ENCODE assay signal across 1 cellular context in the genomic region with DNA sequence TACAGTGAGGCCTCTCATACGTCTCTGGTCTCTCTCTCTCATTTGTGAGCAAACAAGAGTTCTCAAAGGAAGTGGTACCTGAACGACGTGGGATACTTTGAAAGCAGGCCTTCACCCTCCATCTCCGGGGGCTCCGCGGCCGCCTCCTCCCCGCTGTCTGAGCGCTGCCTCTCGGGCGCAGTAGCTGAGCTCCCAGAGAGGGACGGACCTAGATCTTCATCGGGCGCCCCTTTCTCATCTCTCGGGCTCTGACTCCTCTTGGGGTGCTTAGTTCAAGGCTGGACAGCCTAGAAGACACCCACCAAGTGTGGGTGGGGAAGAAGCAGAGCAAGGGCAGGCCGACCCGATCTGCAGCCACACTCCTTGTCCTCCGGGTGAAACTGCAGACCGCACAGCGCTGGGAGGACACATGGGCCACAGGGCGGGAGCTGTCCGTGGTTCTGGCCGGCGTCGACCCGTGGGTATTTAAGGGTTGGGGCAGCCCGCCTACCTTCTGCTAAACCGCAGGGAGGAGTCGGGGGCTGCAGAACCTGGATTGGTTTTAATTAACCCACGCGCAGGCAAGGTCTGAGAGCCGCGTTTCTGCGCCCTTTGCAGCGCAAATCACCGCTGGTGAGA.
TF ChIP-seq lines count a peak whose summit lies in the region.

No MANE protein-coding gene starts in this region.

TF ChIP-seq in HepG2, 621 proteins besides CTCF, POLR2A, EP300 and RAD21 (continued from another document and continues in another):
- TF ChIP-seq, protein P1, sequence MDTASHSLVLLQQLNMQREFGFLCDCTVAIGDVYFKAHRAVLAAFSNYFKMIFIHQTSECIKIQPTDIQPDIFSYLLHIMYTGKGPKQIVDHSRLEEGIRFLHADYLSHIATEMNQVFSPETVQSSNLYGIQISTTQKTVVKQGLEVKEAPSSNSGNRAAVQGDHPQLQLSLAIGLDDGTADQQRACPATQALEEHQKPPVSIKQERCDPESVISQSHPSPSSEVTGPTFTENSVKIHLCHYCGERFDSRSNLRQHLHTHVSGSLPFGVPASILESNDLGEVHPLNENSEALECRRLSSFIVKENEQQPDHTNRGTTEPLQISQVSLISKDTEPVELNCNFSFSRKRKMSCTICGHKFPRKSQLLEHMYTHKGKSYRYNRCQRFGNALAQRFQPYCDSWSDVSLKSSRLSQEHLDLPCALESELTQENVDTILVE (CRISPR knock-in tag; IDR thresholded peaks at IDR 0.05), result peak; percentile 74; the same call in 1 of the 2 replicates
- TF ChIP-seq MAFF (IDR thresholded peaks at IDR 0.05; ENCODE audit: low read depth, low read length) (no peak), ZFP90 (CRISPR knock-in tag; IDR thresholded peaks at IDR 0.05; ENCODE audit: borderline replicate concordance) (0 out of 2 replicates have a peak, but pooled peaks have one; percentile 50), ZKSCAN1 (IDR thresholded peaks at IDR 0.05; ENCODE audit: low read length) (no peak), NFE2 (CRISPR knock-in tag; IDR thresholded peaks at IDR 0.05) (no peak), ZNF260 (CRISPR knock-in tag; IDR thresholded peaks at IDR 0.05; ENCODE audit: borderline replicate concordance, low read depth) (no peak), ZNF335 (CRISPR knock-in tag; IDR thresholded peaks at IDR 0.05) (0 out of 2 replicates have a peak, but pooled peaks have one; percentile 48), ZNF20 (CRISPR knock-in tag; IDR thresholded peaks at IDR 0.05) (no peak), ZNF205 (CRISPR knock-in tag; IDR thresholded peaks at IDR 0.05) (0 out of 2 replicates have a peak, but pooled peaks have one; percentile 53), KDM6A (CRISPR knock-in tag; IDR thresholded peaks at IDR 0.05; ENCODE audit: low read depth) (no peak), NONO (IDR thresholded peaks at IDR 0.05) (no peak), NONO (CRISPR knock-in tag; conservative IDR thresholded peaks at IDR 0.05) (no peak), ATF1 (CRISPR knock-in tag; IDR thresholded peaks at IDR 0.05) (no peak), ZKSCAN8 (CRISPR knock-in tag; IDR thresholded peaks at IDR 0.05; ENCODE audit: borderline replicate concordance) (no peak), IKZF1 (IDR thresholded peaks at IDR 0.05) (no peak), NFKB2 (CRISPR knock-in tag; IDR thresholded peaks at IDR 0.05; ENCODE audit: borderline replicate concordance) (peak; percentile 94), NR2C2 (CRISPR knock-in tag; IDR thresholded peaks at IDR 0.05; ENCODE audit: borderline replicate concordance) (no peak), ZNF354B (CRISPR knock-in tag; IDR thresholded peaks at IDR 0.05) (no peak), RFX1 (IDR thresholded peaks at IDR 0.05) (no peak), ZNF329 (CRISPR knock-in tag; IDR thresholded peaks at IDR 0.05; ENCODE audit: low read depth) (0 out of 2 replicates have a peak, but pooled peaks have one; percentile 54), ZNF790 (CRISPR knock-in tag; IDR thresholded peaks at IDR 0.05; ENCODE audit: borderline replicate concordance) (0 out of 2 replicates have a peak, but pooled peaks have one; percentile 46), XRCC5 (optimal IDR thresholded peaks at IDR 0.05; ENCODE audit: low read length) (peak; percentile 45), ZNF572 (CRISPR knock-in tag; IDR thresholded peaks at IDR 0.05) (no peak), RBM22 (optimal IDR thresholded peaks at IDR 0.05; ENCODE audit: low read length) (no peak), TOE1 (CRISPR knock-in tag; IDR thresholded peaks at IDR 0.05) (no peak), U2AF1 (optimal IDR thresholded peaks at IDR 0.05; ENCODE audit: low read depth, low read length) (no peak), MED8 (CRISPR knock-in tag; IDR thresholded peaks at IDR 0.05; ENCODE audit: insufficient replicate concordance) (no peak), KAT2B (IDR thresholded peaks at IDR 0.05; ENCODE audit: borderline replicate concordance, low read depth, low read length) (no peak), SATB2 (CRISPR knock-in tag; IDR thresholded peaks at IDR 0.05) (peak; percentile 79; the same call in 1 of the 2 replicates), ARNT (IDR thresholded peaks at IDR 0.05) (no peak), ZNF709 (CRISPR knock-in tag; IDR thresholded peaks at IDR 0.05) (peak; percentile 69; the same call in 1 of the 2 replicates), ZNF703 (CRISPR knock-in tag; IDR thresholded peaks at IDR 0.05; ENCODE audit: borderline replicate concordance) (no peak), ZFP37 (CRISPR knock-in tag; IDR thresholded peaks at IDR 0.05; ENCODE audit: borderline replicate concordance) (0 out of 2 replicates have a peak, but pooled peaks have one; percentile 66), SRSF1 (optimal IDR thresholded peaks at IDR 0.05; ENCODE audit: low read depth, low read length) (no peak), ZNF550 (CRISPR knock-in tag; IDR thresholded peaks at IDR 0.05; ENCODE audit: borderline replicate concordance) (no peak), CBX2 (IDR thresholded peaks at IDR 0.05; ENCODE audit: low read depth, low read length) (no peak), CBX2 (CRISPR knock-in tag; IDR thresholded peaks at IDR 0.05; ENCODE audit: low read depth) (no peak), ZNF558 (CRISPR knock-in tag; IDR thresholded peaks at IDR 0.05; ENCODE audit: borderline replicate concordance) (peak; percentile 68; the same call in 1 of the 2 replicates), CHD2 (IDR thresholded peaks at IDR 0.05; ENCODE audit: low read depth, low read length) (no peak), RBAK (CRISPR knock-in tag; IDR thresholded peaks at IDR 0.05) (no peak), KMT2A (CRISPR knock-in tag; IDR thresholded peaks at IDR 0.05) (no peak), NFE2L1 (CRISPR knock-in tag; IDR thresholded peaks at IDR 0.05; ENCODE audit: borderline replicate concordance) (no peak), ZSCAN9 (CRISPR knock-in tag; IDR thresholded peaks at IDR 0.05; ENCODE audit: borderline replicate concordance) (peak; percentile 94), ZNF816 (CRISPR knock-in tag; IDR thresholded peaks at IDR 0.05; ENCODE audit: borderline replicate concordance) (no peak)
- TF ChIP-seq, protein P2, sequence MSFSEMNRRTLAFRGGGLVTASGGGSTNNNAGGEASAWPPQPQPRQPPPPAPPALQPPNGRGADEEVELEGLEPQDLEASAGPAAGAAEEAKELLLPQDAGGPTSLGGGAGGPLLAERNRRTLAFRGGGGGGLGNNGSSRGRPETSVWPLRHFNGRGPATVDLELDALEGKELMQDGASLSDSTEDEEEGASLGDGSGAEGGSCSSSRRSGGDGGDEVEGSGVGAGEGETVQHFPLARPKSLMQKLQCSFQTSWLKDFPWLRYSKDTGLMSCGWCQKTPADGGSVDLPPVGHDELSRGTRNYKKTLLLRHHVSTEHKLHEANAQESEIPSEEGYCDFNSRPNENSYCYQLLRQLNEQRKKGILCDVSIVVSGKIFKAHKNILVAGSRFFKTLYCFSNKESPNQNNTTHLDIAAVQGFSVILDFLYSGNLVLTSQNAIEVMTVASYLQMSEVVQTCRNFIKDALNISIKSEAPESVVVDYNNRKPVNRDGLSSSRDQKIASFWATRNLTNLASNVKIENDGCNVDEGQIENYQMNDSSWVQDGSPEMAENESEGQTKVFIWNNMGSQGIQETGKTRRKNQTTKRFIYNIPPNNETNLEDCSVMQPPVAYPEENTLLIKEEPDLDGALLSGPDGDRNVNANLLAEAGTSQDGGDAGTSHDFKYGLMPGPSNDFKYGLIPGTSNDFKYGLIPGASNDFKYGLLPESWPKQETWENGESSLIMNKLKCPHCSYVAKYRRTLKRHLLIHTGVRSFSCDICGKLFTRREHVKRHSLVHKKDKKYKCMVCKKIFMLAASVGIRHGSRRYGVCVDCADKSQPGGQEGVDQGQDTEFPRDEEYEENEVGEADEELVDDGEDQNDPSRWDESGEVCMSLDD (CRISPR knock-in tag; IDR thresholded peaks at IDR 0.05; ENCODE audit: borderline replicate concordance), result no peak
- TF ChIP-seq, protein P3, sequence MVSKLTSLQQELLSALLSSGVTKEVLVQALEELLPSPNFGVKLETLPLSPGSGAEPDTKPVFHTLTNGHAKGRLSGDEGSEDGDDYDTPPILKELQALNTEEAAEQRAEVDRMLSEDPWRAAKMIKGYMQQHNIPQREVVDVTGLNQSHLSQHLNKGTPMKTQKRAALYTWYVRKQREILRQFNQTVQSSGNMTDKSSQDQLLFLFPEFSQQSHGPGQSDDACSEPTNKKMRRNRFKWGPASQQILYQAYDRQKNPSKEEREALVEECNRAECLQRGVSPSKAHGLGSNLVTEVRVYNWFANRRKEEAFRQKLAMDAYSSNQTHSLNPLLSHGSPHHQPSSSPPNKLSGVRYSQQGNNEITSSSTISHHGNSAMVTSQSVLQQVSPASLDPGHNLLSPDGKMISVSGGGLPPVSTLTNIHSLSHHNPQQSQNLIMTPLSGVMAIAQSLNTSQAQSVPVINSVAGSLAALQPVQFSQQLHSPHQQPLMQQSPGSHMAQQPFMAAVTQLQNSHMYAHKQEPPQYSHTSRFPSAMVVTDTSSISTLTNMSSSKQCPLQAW (CRISPR knock-in tag; IDR thresholded peaks at IDR 0.05), result 0 out of 2 replicates have a peak, but pooled peaks have one; percentile 17
- TF ChIP-seq, protein P4, sequence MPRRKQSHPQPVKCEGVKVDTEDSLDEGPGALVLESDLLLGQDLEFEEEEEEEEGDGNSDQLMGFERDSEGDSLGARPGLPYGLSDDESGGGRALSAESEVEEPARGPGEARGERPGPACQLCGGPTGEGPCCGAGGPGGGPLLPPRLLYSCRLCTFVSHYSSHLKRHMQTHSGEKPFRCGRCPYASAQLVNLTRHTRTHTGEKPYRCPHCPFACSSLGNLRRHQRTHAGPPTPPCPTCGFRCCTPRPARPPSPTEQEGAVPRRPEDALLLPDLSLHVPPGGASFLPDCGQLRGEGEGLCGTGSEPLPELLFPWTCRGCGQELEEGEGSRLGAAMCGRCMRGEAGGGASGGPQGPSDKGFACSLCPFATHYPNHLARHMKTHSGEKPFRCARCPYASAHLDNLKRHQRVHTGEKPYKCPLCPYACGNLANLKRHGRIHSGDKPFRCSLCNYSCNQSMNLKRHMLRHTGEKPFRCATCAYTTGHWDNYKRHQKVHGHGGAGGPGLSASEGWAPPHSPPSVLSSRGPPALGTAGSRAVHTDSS (CRISPR knock-in tag; conservative IDR thresholded peaks at IDR 0.05), result no peak
- TF ChIP-seq, protein P5, sequence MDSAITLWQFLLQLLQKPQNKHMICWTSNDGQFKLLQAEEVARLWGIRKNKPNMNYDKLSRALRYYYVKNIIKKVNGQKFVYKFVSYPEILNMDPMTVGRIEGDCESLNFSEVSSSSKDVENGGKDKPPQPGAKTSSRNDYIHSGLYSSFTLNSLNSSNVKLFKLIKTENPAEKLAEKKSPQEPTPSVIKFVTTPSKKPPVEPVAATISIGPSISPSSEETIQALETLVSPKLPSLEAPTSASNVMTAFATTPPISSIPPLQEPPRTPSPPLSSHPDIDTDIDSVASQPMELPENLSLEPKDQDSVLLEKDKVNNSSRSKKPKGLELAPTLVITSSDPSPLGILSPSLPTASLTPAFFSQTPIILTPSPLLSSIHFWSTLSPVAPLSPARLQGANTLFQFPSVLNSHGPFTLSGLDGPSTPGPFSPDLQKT (CRISPR knock-in tag; IDR thresholded peaks at IDR 0.05; ENCODE audit: borderline replicate concordance), result no peak
- TF ChIP-seq, protein P6, sequence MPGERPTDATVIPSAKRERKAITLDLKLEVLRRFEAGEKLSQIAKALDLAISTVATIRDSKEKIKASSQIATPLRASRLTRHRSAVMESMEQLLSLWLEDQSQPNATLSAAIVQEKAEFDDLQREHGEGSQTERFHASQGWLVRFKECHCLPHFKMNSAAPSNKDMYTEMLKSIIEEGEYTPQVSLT (CRISPR knock-in tag; IDR thresholded peaks at IDR 0.05; ENCODE audit: borderline replicate concordance, low read depth), result no peak
- TF ChIP-seq, protein P7, sequence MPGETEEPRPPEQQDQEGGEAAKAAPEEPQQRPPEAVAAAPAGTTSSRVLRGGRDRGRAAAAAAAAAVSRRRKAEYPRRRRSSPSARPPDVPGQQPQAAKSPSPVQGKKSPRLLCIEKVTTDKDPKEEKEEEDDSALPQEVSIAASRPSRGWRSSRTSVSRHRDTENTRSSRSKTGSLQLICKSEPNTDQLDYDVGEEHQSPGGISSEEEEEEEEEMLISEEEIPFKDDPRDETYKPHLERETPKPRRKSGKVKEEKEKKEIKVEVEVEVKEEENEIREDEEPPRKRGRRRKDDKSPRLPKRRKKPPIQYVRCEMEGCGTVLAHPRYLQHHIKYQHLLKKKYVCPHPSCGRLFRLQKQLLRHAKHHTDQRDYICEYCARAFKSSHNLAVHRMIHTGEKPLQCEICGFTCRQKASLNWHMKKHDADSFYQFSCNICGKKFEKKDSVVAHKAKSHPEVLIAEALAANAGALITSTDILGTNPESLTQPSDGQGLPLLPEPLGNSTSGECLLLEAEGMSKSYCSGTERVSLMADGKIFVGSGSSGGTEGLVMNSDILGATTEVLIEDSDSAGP (CRISPR knock-in tag; IDR thresholded peaks at IDR 0.05; ENCODE audit: borderline replicate concordance), result peak; percentile 38; the same call in 1 of the 2 replicates
- TF ChIP-seq, protein P8, sequence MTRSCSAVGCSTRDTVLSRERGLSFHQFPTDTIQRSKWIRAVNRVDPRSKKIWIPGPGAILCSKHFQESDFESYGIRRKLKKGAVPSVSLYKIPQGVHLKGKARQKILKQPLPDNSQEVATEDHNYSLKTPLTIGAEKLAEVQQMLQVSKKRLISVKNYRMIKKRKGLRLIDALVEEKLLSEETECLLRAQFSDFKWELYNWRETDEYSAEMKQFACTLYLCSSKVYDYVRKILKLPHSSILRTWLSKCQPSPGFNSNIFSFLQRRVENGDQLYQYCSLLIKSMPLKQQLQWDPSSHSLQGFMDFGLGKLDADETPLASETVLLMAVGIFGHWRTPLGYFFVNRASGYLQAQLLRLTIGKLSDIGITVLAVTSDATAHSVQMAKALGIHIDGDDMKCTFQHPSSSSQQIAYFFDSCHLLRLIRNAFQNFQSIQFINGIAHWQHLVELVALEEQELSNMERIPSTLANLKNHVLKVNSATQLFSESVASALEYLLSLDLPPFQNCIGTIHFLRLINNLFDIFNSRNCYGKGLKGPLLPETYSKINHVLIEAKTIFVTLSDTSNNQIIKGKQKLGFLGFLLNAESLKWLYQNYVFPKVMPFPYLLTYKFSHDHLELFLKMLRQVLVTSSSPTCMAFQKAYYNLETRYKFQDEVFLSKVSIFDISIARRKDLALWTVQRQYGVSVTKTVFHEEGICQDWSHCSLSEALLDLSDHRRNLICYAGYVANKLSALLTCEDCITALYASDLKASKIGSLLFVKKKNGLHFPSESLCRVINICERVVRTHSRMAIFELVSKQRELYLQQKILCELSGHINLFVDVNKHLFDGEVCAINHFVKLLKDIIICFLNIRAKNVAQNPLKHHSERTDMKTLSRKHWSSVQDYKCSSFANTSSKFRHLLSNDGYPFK (CRISPR knock-in tag; IDR thresholded peaks at IDR 0.05; ENCODE audit: borderline replicate concordance), result no peak; the same call in 1 of the 2 replicates
- TF ChIP-seq, protein P9, sequence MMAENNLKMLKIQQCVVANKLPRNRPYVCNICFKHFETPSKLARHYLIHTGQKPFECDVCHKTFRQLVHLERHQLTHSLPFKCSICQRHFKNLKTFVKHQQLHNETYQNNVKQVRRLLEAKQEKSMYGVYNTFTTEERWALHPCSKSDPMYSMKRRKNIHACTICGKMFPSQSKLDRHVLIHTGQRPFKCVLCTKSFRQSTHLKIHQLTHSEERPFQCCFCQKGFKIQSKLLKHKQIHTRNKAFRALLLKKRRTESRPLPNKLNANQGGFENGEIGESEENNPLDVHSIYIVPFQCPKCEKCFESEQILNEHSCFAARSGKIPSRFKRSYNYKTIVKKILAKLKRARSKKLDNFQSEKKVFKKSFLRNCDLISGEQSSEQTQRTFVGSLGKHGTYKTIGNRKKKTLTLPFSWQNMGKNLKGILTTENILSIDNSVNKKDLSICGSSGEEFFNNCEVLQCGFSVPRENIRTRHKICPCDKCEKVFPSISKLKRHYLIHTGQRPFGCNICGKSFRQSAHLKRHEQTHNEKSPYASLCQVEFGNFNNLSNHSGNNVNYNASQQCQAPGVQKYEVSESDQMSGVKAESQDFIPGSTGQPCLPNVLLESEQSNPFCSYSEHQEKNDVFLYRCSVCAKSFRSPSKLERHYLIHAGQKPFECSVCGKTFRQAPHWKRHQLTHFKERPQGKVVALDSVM (CRISPR knock-in tag; IDR thresholded peaks at IDR 0.05), result no peak
